In genomic region chr4:158253350-158253980, GRCh38 we compare ENCODE assay signal across 8 cellular contexts. TPM values are rescaled to one million over a fixed set of nuclear protein-coding genes. Genes with fewer than 3 reads are reported as not detected.
A peak's percentile ranks its signal among the peaks of the same experiment; 100 is the strongest.
DNase-seq lines count a peak whose midpoint lies in the region; ATAC-seq and TF ChIP-seq lines count a peak whose summit lies in the region.

No MANE protein-coding gene starts in this region.

- BruUV-seq in PC-3 (replicated peaks; lab: Mats Ljungman, UMichigan), result no TSS peak

- no peak overlapping the region for H3K4me2 ChIP-seq in PC-3 (ENCODE audit: low read length)

- intact Hi-C loops in PC-3 (cut with micrococcal nuclease), result loop anchor here (1.0 to 5.0 kb wide), 2 partner anchors 261 to 569 kb away; no protein-coding TSS in a partner anchor

- CTCF ChIA-PET in PC-3 (lab: Charles Lee), result no interaction called here

- H3K4me3 ChIP-seq in PC-3 (ENCODE audit: low read length), result no peak overlapping the region

- no peak overlapping the region for H2AFZ ChIP-seq in PC-3 (ENCODE audit: low read length)

- no peaks in the 10 kb centered on the region for H3K9me3 ChIP-seq in PC-3 (ENCODE audit: low read length)

- H3K79me2 ChIP-seq in PC-3 (ENCODE audit: low read length), result no peaks in the 10 kb centered on the region

- peak; percentile 78 for TF ChIP-seq CTCF in PC-3 (conservative IDR thresholded peaks at IDR 0.05; ENCODE audit: low read depth, low read length)

- H3K27me3 ChIP-seq in PC-3 (ENCODE audit: low read length), result no peaks in the 10 kb centered on the region

- H3K9ac ChIP-seq in PC-3 (ENCODE audit: low read length), result no peak overlapping the region

- H3K4me1 ChIP-seq in PC-3 (ENCODE audit: insufficient read depth, low read length), result no peaks in the 10 kb centered on the region

- no peaks in the 10 kb centered on the region for H4K20me1 ChIP-seq in PC-3 (ENCODE audit: low read length)

- H3K27ac ChIP-seq in PC-3 (ENCODE audit: low read length), result no peak overlapping the region

- H3K36me3 ChIP-seq in PC-3 (ENCODE audit: low read depth, low read length), result no peaks in the 10 kb centered on the region; the same call in 1 of the 2 replicates

- ATAC-seq in GM21619 (IDR thresholded peaks at IDR 0.05; ENCODE audit: unreplicated experiment) (peak; percentile 79), PC-3 (peak; percentile 74)

- POLR2A ChIA-PET in PC-3 (lab: Charles Lee; ENCODE audit: unreplicated experiment), result no interaction called here

- no peaks in the 10 kb centered on the region for H3K9me2 ChIP-seq in PC-3 (replicated peaks; ENCODE audit: low read length)

- H3F3A ChIP-seq in PC-3 (ENCODE audit: low read length, unreplicated experiment), result no peaks in the 10 kb centered on the region

- DNase-seq in NCI-H510A treated with DMSO at 0.1 percent for 48 hours (lab: John Stamatoyannopoulos, UW) (peak; percentile 27), NCI-H510A (lab: John Stamatoyannopoulos, UW) (no peak), HT1080 (ENCODE audit: low read depth) (peak; percentile 49), PC-3 (peak; percentile 72), astrocyte of the hippocampus (ENCODE audit: low read depth, low spot score) (peak; percentile 74), hippocampal formation (lab: John Stamatoyannopoulos, UW) (peak; percentile 44 to 87), smooth muscle cell of the brain vasculature (ENCODE audit: low read depth, low spot score) (peak; percentile 47)

RNA-seq across cellular contexts. Expression of gene TMEM144, which starts 43.2 kb away (rescaled TPM):
- not detected in 2 replicates for total RNA-seq in HT1080 (2014; rRNA removed; shearing (Covaris generic))
- not detected in 2 replicates for polyA plus RNA-seq in HT1080 (2015; cell fraction: cytosol; rRNA removed)
- 0.30 TPM in 1 of 2 replicates, not detected in the other for polyA plus RNA-seq in HT1080 (2015; cell fraction: nucleus; rRNA removed)
- 5.4 and 5.9 TPM in 2 replicates for total RNA-seq in PC-3 (2014; rRNA removed)
